21 cellular contexts compared by ENCODE assay signal in genomic region chr20:11711214-11711613, GRCh38.
"Had no signal": no experiment of that assay in that cellular context is flagged by ENCODE, and none has a peak within 500 bp of the region (broad histone marks: within the 10 kb centered on the region; RNA-seq: fewer than 3 reads in every experiment).

No MANE protein-coding gene starts in this region.

- DNase-seq: cortex of kidney; effector memory CD8-positive, alpha-beta T cell; head of caudate nucleus; mucosa of descending colon; naive B cell; sigmoid colon; stimulated activated CD4-positive, alpha-beta T cell treated with anti-CD3 and anti-CD28 coated beads, Interleukin-2, amount 100 ng/mL, for 24 hours; stimulated activated CD4-positive, alpha-beta T cell treated with anti-CD3 and anti-CD28 coated beads, Interleukin-4, amount 100 ng/mL, for 24 hours; stimulated activated naive CD4-positive, alpha-beta T cell treated with Interleukin-2 at 50 U/mL for 16 hours; stomach; thyroid gland had no signal

- H3K27me3 Mint-ChIP-seq: effector memory CD8-positive, alpha-beta T cell; memory B cell; naive B cell; natural killer cell treated with Interleukin-12 subunit alpha and Interleukin-12 subunit beta and Interleukin-15 and Interleukin-18, amount 100 ng/mL, for 72 hours; type B pancreatic cell had no signal

- H3K27me3 ChIP-seq: right atrium auricular region, sigmoid colon, stomach, thyroid gland had no signal

- H3K9ac ChIP-seq: parathyroid adenoma had no signal

- H3K36me3 ChIP-seq: prostate gland, right atrium auricular region, sigmoid colon, stomach, thyroid gland had no signal

- H3K4me1 ChIP-seq: parathyroid adenoma, prostate gland, right atrium auricular region, thyroid gland had no signal

- H2AFZ ChIP-seq: parathyroid adenoma had no signal

- H3K4me3 ChIP-seq: lung, mucosa of descending colon, prostate gland, right atrium auricular region, sigmoid colon, stomach, thyroid gland had no signal

- H3K36me3 Mint-ChIP-seq: naive B cell; natural killer cell treated with Interleukin-12 subunit alpha and Interleukin-12 subunit beta and Interleukin-15 and Interleukin-18, amount 100 ng/mL, for 72 hours; stimulated activated effector memory CD8-positive, alpha-beta T cell treated with anti-CD3 and anti-CD28 coated beads, Interleukin-12 subunit alpha, Interleukin-12 subunit beta, amount 100 ng/mL, for 72 hours; type B pancreatic cell had no signal

- H3K79me2 ChIP-seq: parathyroid adenoma had no signal

- H3K27ac ChIP-seq: parathyroid adenoma, prostate gland, right atrium auricular region, sigmoid colon, stomach, thyroid gland had no signal

- H3K9me3 ChIP-seq: mucosa of descending colon, prostate gland, sigmoid colon, stomach, thyroid gland had no signal

- H3K4me3 Mint-ChIP-seq: effector memory CD8-positive, alpha-beta T cell; memory B cell; mesothelial cell of epicardium; naive B cell; natural killer cell treated with Interleukin-12 subunit alpha and Interleukin-12 subunit beta and Interleukin-15 and Interleukin-18, amount 100 ng/mL, for 72 hours; neural crest cell; stimulated activated effector memory CD8-positive, alpha-beta T cell treated with anti-CD3 and anti-CD28 coated beads, Interleukin-12 subunit alpha, Interleukin-12 subunit beta, amount 100 ng/mL, for 72 hours; type B pancreatic cell had no signal

- H3K27ac Mint-ChIP-seq: effector memory CD8-positive, alpha-beta T cell; memory B cell; mesothelial cell of epicardium; naive B cell; natural killer cell treated with Interleukin-12 subunit alpha and Interleukin-12 subunit beta and Interleukin-15 and Interleukin-18, amount 100 ng/mL, for 72 hours; stimulated activated effector memory CD8-positive, alpha-beta T cell treated with anti-CD3 and anti-CD28 coated beads, Interleukin-12 subunit alpha, Interleukin-12 subunit beta, amount 100 ng/mL, for 72 hours; type B pancreatic cell had no signal

- ATAC-seq: effector memory CD8-positive, alpha-beta T cell; mucosa of descending colon; natural killer cell treated with Interleukin-12 subunit alpha and Interleukin-12 subunit beta and Interleukin-15 and Interleukin-18, amount 100 ng/mL, for 72 hours; stimulated activated effector memory CD8-positive, alpha-beta T cell treated with anti-CD3 and anti-CD28 coated beads, Interleukin-12 subunit alpha, Interleukin-12 subunit beta, amount 100 ng/mL, for 72 hours had no signal

- H3K4me1 Mint-ChIP-seq: memory B cell; naive B cell; stimulated activated effector memory CD8-positive, alpha-beta T cell treated with anti-CD3 and anti-CD28 coated beads, Interleukin-12 subunit alpha, Interleukin-12 subunit beta, amount 100 ng/mL, for 72 hours had no signal
